In genomic region chr3:159796744-159797143, GRCh38 we compare ENCODE assay signal across 12 cellular contexts. TPM values are rescaled to one million over a fixed set of nuclear protein-coding genes. Genes with fewer than 3 reads are reported as not detected.
DNase-seq lines count a peak whose midpoint lies in the region; ATAC-seq lines count a peak whose summit lies in the region.
"Had no signal": no experiment of that assay in that cellular context is flagged by ENCODE, and none has a peak within 500 bp of the region (broad histone marks: within the 10 kb centered on the region; RNA-seq: fewer than 3 reads in every experiment).

No MANE protein-coding gene starts in this region.

- H3K36me3 ChIP-seq in adipocyte (ENCODE audit: control insufficient read depth, insufficient read depth, low read length, severe bottlenecking) (no peaks in the 10 kb centered on the region), H7 (replicated peaks; ENCODE audit: control insufficient read depth, insufficient read depth, low read length) (no peaks in the 10 kb centered on the region)
- H3K36me3 ChIP-seq: ovary had no signal

- H3K9ac ChIP-seq in adipocyte (ENCODE audit: low read length) = no peak overlapping the region

- H3K4me1 ChIP-seq in adipocyte (ENCODE audit: control insufficient read depth, insufficient read depth, low read length) = peaks cover 40% of the 10 kb centered on the region

- H3K4me3 ChIP-seq in adipocyte (ENCODE audit: low read length) = no peak overlapping the region
- no peak overlapping the region for H3K4me3 ChIP-seq in H7 (ENCODE audit: insufficient read depth, low read depth, low read length)
- H3K4me3 ChIP-seq: K562, ovary had no signal

- no peak for ATAC-seq in activated CD4-positive, CD25-positive, alpha-beta regulatory T cell treated with anti-CD3 and anti-CD28 coated beads, Interleukin-2, amount 50 U/mL, for 24 hours
- ATAC-seq: K562 had no signal

- H3K9me3 ChIP-seq in adipocyte (ENCODE audit: control insufficient read depth, low read length) = no peaks in the 10 kb centered on the region
- H3K9me3 ChIP-seq: ovary had no signal

- H3K27me3 ChIP-seq in adipocyte (replicated peaks; ENCODE audit: control insufficient read depth, insufficient read depth, low read length) = no peaks in the 10 kb centered on the region
- H3K27me3 ChIP-seq in H7 (ENCODE audit: control insufficient read depth, insufficient read depth, low read length) = no peaks in the 10 kb centered on the region; the same call in 1 of the 2 replicates
- H3K27me3 ChIP-seq: ovary had no signal

- DNase-seq in EL = peak; percentile 71
- DNase-seq in adipocyte (ENCODE audit: low read depth) = peak; percentile 40
- DNase-seq in foreskin melanocyte = peak; percentile 72
- peak; percentile 90 for DNase-seq in renal cortical epithelial cell (ENCODE audit: low read depth)
- DNase-seq in T1000 (lab: John Stamatoyannopoulos, UW) = no peak
- no peak for DNase-seq in COR-L47 (lab: John Stamatoyannopoulos, UW)
- no peak for DNase-seq in H7
- DNase-seq: activated gamma-delta T cell, NCI-H526, ovary had no signal

RNA-seq across cellular contexts. Expression of gene SCHIP1, which starts 42.9 kb away (rescaled TPM):
- total RNA-seq in renal cortical epithelial cell = 4.0 and 13.5 TPM in 2 replicates
- total RNA-seq in H7 (2014; rRNA removed; shearing (Covaris generic)) = 0.52 and 0.74 TPM in 2 replicates
- total RNA-seq: K562 had no signal

Comparison
In these comparisons a context has a peak if more than half of its experiments do, and no peak if none do; other contexts are left out.
1. DNase-seq: peak in EL (single experiment), adipocyte (single experiment), foreskin melanocyte (single experiment) and renal cortical epithelial cell (single experiment); none in T1000 (single experiment), COR-L47 (single experiment) and H7 (single experiment).